Comparison of ENCODE assay signal across 1 cellular context in genomic region chr17:38606646-38607611, GRCh38.
TF ChIP-seq lines count a peak whose summit lies in the region.

No MANE protein-coding gene starts in this region.

TF ChIP-seq in HepG2, 621 proteins besides CTCF, POLR2A, EP300 and RAD21 (continued from another document and continues in another):
- TF ChIP-seq XRCC5 (optimal IDR thresholded peaks at IDR 0.05; ENCODE audit: low read length) (no peak), ZSCAN29 (CRISPR knock-in tag; conservative IDR thresholded peaks at IDR 0.05) (no peak), ELF3 (CRISPR knock-in tag; IDR thresholded peaks at IDR 0.05) (no peak), PITX1 (CRISPR knock-in tag; IDR thresholded peaks at IDR 0.05) (peak; percentile 8; the same call in 1 of the 2 replicates), TMF1 (CRISPR knock-in tag; IDR thresholded peaks at IDR 0.05; ENCODE audit: low read depth) (no peak), RNF2 (conservative IDR thresholded peaks at IDR 0.05; ENCODE audit: low read depth) (no peak), RBM39 (IDR thresholded peaks at IDR 0.05; ENCODE audit: low read depth, low read length, poor library complexity, severe bottlenecking) (no peak), PHF20 (CRISPR knock-in tag; IDR thresholded peaks at IDR 0.05) (no peak), ZNF792 (CRISPR knock-in tag; IDR thresholded peaks at IDR 0.05) (no peak), MAX (IDR thresholded peaks at IDR 0.05) (no peak; the same call in 1 of the 2 replicates), SCMH1 (CRISPR knock-in tag; IDR thresholded peaks at IDR 0.05; ENCODE audit: borderline replicate concordance) (no peak), PAXIP1 (CRISPR knock-in tag; conservative IDR thresholded peaks at IDR 0.05) (no peak; the same call in 1 of the 2 replicates), ZNF546 (CRISPR knock-in tag; conservative IDR thresholded peaks at IDR 0.05) (no peak), ZNF343 (CRISPR knock-in tag; IDR thresholded peaks at IDR 0.05) (no peak), KDM5B (CRISPR knock-in tag; IDR thresholded peaks at IDR 0.05; ENCODE audit: borderline replicate concordance) (peak; percentile 4; the same call in 1 of the 2 replicates), RFX1 (IDR thresholded peaks at IDR 0.05) (no peak), ZBTB26 (CRISPR knock-in tag; IDR thresholded peaks at IDR 0.05; ENCODE audit: borderline replicate concordance) (no peak), KLF13 (CRISPR knock-in tag; IDR thresholded peaks at IDR 0.05) (0 out of 2 replicates have a peak, but pooled peaks have one; percentile 81), ERF (CRISPR knock-in tag; IDR thresholded peaks at IDR 0.05) (no peak), SP1 (IDR thresholded peaks at IDR 0.05) (no peak), SP1 (CRISPR knock-in tag; IDR thresholded peaks at IDR 0.05) (no peak), ZFY (CRISPR knock-in tag; IDR thresholded peaks at IDR 0.05) (peak; percentile 41; the same call in 1 of the 2 replicates), TFE3 (CRISPR knock-in tag; IDR thresholded peaks at IDR 0.05) (no peak), ZNF709 (CRISPR knock-in tag; IDR thresholded peaks at IDR 0.05) (0 out of 2 replicates have a peak, but pooled peaks have one; percentile 3), CBX1 (IDR thresholded peaks at IDR 0.05; ENCODE audit: low read depth) (no peak), HOXA5 (CRISPR knock-in tag; IDR thresholded peaks at IDR 0.05) (no peak), ZBTB39 (CRISPR knock-in tag; IDR thresholded peaks at IDR 0.05) (0 out of 2 replicates have a peak, but pooled peaks have one; percentile 35), ZFP41 (CRISPR knock-in tag; IDR thresholded peaks at IDR 0.05; ENCODE audit: borderline replicate concordance) (no peak), ZNF225 (CRISPR knock-in tag; IDR thresholded peaks at IDR 0.05) (peak; percentile 83; the same call in 1 of the 2 replicates), KLF15 (CRISPR knock-in tag; IDR thresholded peaks at IDR 0.05; ENCODE audit: borderline replicate concordance) (no peak), ZNF784 (CRISPR knock-in tag; IDR thresholded peaks at IDR 0.05; ENCODE audit: borderline replicate concordance) (no peak), BRCA1 (CRISPR knock-in tag; IDR thresholded peaks at IDR 0.05) (no peak), NR0B2 (CRISPR knock-in tag; IDR thresholded peaks at IDR 0.05) (no peak), ATF7 (IDR thresholded peaks at IDR 0.05) (no peak), ATF7 (CRISPR knock-in tag; IDR thresholded peaks at IDR 0.05) (0 out of 2 replicates have a peak, but pooled peaks have one; percentile 8), ATF1 (CRISPR knock-in tag; IDR thresholded peaks at IDR 0.05) (no peak), ZIK1 (CRISPR knock-in tag; IDR thresholded peaks at IDR 0.05; ENCODE audit: borderline replicate concordance, low read depth) (peak; percentile 84), MIER3 (CRISPR knock-in tag; IDR thresholded peaks at IDR 0.05; ENCODE audit: borderline replicate concordance) (no peak), ONECUT2 (CRISPR knock-in tag; IDR thresholded peaks at IDR 0.05) (no peak), DMAP1 (CRISPR knock-in tag; IDR thresholded peaks at IDR 0.05) (0 out of 2 replicates have a peak, but pooled peaks have one; percentile 23), ZGPAT (CRISPR knock-in tag; IDR thresholded peaks at IDR 0.05) (peak; percentile 47; the same call in 1 of the 2 replicates), REXO4 (CRISPR knock-in tag; IDR thresholded peaks at IDR 0.05; ENCODE audit: borderline replicate concordance) (no peak), ZNF180 (CRISPR knock-in tag; IDR thresholded peaks at IDR 0.05; ENCODE audit: borderline replicate concordance, low read depth) (no peak), ZNF33B (CRISPR knock-in tag; IDR thresholded peaks at IDR 0.05) (no peak; the same call in 1 of the 2 replicates), LRRFIP1 (CRISPR knock-in tag; conservative IDR thresholded peaks at IDR 0.05) (no peak), EZH2 (conservative IDR thresholded peaks at IDR 0.05; ENCODE audit: low read depth, low read length) (no peak), YEATS2 (CRISPR knock-in tag; IDR thresholded peaks at IDR 0.05; ENCODE audit: borderline replicate concordance) (no peak), ZFP37 (CRISPR knock-in tag; IDR thresholded peaks at IDR 0.05; ENCODE audit: borderline replicate concordance) (no peak), ZNF747 (CRISPR knock-in tag; IDR thresholded peaks at IDR 0.05; ENCODE audit: borderline replicate concordance) (no peak), ATF3 (CRISPR knock-in tag; IDR thresholded peaks at IDR 0.05) (no peak), ZNF296 (CRISPR knock-in tag; conservative IDR thresholded peaks at IDR 0.05) (0 out of 2 replicates have a peak, but pooled peaks have one; percentile 32), MBNL3 (CRISPR knock-in tag; conservative IDR thresholded peaks at IDR 0.05) (no peak), ZSCAN5A (CRISPR knock-in tag; IDR thresholded peaks at IDR 0.05; ENCODE audit: borderline replicate concordance) (no peak), SP2 (CRISPR knock-in tag; IDR thresholded peaks at IDR 0.05) (no peak), SNRNP70 (IDR thresholded peaks at IDR 0.05; ENCODE audit: low read depth, low read length) (no peak), ZNF674 (CRISPR knock-in tag; IDR thresholded peaks at IDR 0.05; ENCODE audit: low read depth) (no peak), ZNF207 (IDR thresholded peaks at IDR 0.05; ENCODE audit: borderline replicate concordance) (no peak), TCF12 (IDR thresholded peaks at IDR 0.05) (no peak), TCF12 (CRISPR knock-in tag; IDR thresholded peaks at IDR 0.05) (no peak)
